1 cellular context compared by ENCODE assay signal in genomic region chr7:77219701-77220331, GRCh38.
TF ChIP-seq lines count a peak whose summit lies in the region.

No MANE protein-coding gene starts in this region.

TF ChIP-seq in HepG2, 621 proteins besides CTCF, POLR2A, EP300 and RAD21:
- TF ChIP-seq TCF7 (IDR thresholded peaks at IDR 0.05; ENCODE audit: low read depth) (peak; percentile 16; the same call in 1 of the 2 replicates), POGZ (CRISPR knock-in tag; IDR thresholded peaks at IDR 0.05) (0 out of 2 replicates have a peak, but pooled peaks have one; percentile 22), PAXIP1 (CRISPR knock-in tag; conservative IDR thresholded peaks at IDR 0.05) (0 out of 2 replicates have a peak, but pooled peaks have one; percentile 16)
